In the genomic region with DNA sequence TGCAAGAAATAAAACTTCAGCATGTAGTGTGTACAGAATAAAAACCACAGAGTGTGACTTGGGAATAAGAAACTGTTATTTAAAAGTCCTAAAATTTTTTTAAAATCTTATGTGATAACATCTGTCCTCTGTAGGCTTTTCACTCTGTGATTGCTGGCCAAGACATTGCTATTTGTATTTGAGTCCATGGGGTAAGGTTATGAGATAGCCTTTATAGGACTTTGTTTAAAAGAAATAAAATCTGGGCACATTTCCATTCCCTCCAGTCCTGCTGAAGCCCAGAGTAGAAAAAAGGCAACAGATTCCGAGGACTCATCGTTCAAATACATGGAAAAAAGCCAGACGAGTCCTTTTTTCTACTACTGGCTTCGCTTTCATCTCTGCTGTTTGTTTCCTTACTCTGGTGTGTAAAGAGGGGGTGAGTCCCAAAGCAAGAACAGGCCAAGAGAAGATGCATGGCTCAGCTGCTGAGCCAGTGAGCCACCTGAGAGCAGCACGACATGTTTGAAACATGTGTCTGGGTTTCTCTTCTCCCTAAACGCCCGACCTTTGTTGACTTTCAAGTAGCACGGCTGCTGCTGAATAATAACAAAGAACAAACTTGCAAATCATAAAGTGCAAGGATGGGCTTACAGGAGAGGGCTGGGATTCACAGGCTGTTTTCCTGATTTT, we compare ENCODE assay signal across 2 cellular contexts.
TF ChIP-seq lines count a peak whose summit lies in the region.

No MANE protein-coding gene starts in this region.

TF ChIP-seq in GM23338, 12 proteins besides CTCF, POLR2A, EP300 and RAD21 (continues in another document):
- TF ChIP-seq CREB1 (CRISPR knock-in tag; IDR thresholded peaks at IDR 0.05; ENCODE audit: low read depth) (no peak), ETS1 (IDR thresholded peaks at IDR 0.05) (no peak), REST (IDR thresholded peaks at IDR 0.05; ENCODE audit: unreplicated experiment) (no peak), JUNB (IDR thresholded peaks at IDR 0.05; ENCODE audit: unreplicated experiment) (no peak), NANOG (IDR thresholded peaks at IDR 0.05; ENCODE audit: borderline replicate concordance) (no peak), POLR2AphosphoS5 (IDR thresholded peaks at IDR 0.05; ENCODE audit: low read depth) (no peak), EZH2 (IDR thresholded peaks at IDR 0.05; ENCODE audit: low read depth, unreplicated experiment) (no peak), EZH2phosphoT487 (IDR thresholded peaks at IDR 0.05; ENCODE audit: unreplicated experiment) (no peak)

TF ChIP-seq in SK-N-SH, 30 proteins besides CTCF, POLR2A, EP300 and RAD21:
- TF ChIP-seq POLR2AphosphoS5 (IDR thresholded peaks at IDR 0.05; ENCODE audit: low read depth, low read length) (no peak), YY1 (IDR thresholded peaks at IDR 0.05; ENCODE audit: low read depth) (no peak), NRF1 (IDR thresholded peaks at IDR 0.05; ENCODE audit: low read depth, low read length) (no peak), SIN3A (IDR thresholded peaks at IDR 0.05; ENCODE audit: borderline replicate concordance, low read depth, low read length) (no peak), FOSL2 (IDR thresholded peaks at IDR 0.05; ENCODE audit: borderline replicate concordance, low read depth) (no peak)
